ENCODE assay signal across 10 cellular contexts in the genomic region with DNA sequence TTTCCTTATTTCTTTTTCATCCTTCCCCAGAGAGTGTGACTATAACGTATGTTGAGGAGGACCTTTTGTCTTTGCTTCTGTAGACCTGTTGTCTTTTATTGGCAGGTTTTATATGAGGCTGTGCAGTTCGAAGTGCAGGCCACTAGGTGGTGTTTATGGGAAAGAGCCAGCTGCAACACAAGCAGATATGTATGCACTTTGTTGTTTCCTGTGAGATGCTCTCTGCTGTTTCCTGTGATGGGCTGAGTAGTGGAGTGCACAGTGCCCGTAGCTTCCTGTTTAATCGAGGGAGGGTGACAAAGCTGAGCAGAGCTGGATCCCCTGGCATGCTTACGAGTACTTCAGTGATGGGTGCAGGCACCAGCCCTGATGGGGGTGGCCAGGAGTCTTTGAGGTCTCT. TPM values are rescaled to one million over a fixed set of nuclear protein-coding genes. Genes with fewer than 3 reads are reported as not detected.
DNase-seq lines count a peak whose midpoint lies in the region; ATAC-seq and TF ChIP-seq lines count a peak whose summit lies in the region.
"Not testable (repeated sequence)": the region's sequence is repeated elsewhere in the genome, so short reads cannot be mapped to it uniquely, and the experiment has no call there.
"Had no signal": no experiment of that assay in that cellular context is flagged by ENCODE, and none has a peak within 500 bp of the region (broad histone marks: within the 10 kb centered on the region; RNA-seq: fewer than 3 reads in every experiment).

No MANE protein-coding gene starts in this region.

- DNase-seq in A172 (ENCODE audit: low spot score) = peak; percentile 31
- DNase-seq in OCI-LY7 (ENCODE audit: low spot score) = peak; percentile 61
- peak; percentile 21 for DNase-seq in activated CD8-positive, alpha-beta T cell treated with anti-CD3 and anti-CD28 coated beads for 36 hours
- peak; percentile 8 for DNase-seq in epidermal melanocyte (ENCODE audit: insufficient read length, low spot score)
- peak; percentile 2 for DNase-seq in medulla oblongata (ENCODE audit: extremely low spot score)

- not testable (repeated sequence) for H3K79me2 ChIP-seq in OCI-LY7 (ENCODE audit: insufficient read depth, low read depth, low read length)

- H3K4me3 ChIP-seq in OCI-LY7 (ENCODE audit: low read depth, low read length, poor library complexity, severe bottlenecking) = not testable (repeated sequence)

- not testable (repeated sequence) for H3K4me2 ChIP-seq in OCI-LY7 (ENCODE audit: low read length)

- CTCF ChIA-PET in OCI-LY7 (lab: Charles Lee; ENCODE audit: unreplicated experiment); activated CD8-positive, alpha-beta T cell treated with anti-CD3 and anti-CD28 coated beads for 36 hours (lab: Charles Lee): not testable (repeated sequence)

- intact Hi-C loops in OCI-LY7 (cut with micrococcal nuclease; ENCODE audit: unreplicated experiment); activated CD8-positive, alpha-beta T cell treated with anti-CD3 and anti-CD28 coated beads for 36 hours (cut with micrococcal nuclease): not testable (repeated sequence)

- not testable (repeated sequence) for H3K36me3 ChIP-seq in OCI-LY7 (ENCODE audit: insufficient read depth, low read length)

- not testable (repeated sequence) for H3K4me1 ChIP-seq in OCI-LY7 (ENCODE audit: insufficient read depth, low read length, poor library complexity, severe bottlenecking)

- ATAC-seq in GM18519 (IDR thresholded peaks at IDR 0.05; ENCODE audit: low FRiP score, unreplicated experiment) (peak; percentile 99), HG02610 (IDR thresholded peaks at IDR 0.05; ENCODE audit: unreplicated experiment) (peak; percentile 97), HG03521 (IDR thresholded peaks at IDR 0.05; ENCODE audit: unreplicated experiment) (peak; percentile 94)
- peak; percentile 80 for ATAC-seq in activated CD8-positive, alpha-beta T cell treated with anti-CD3 and anti-CD28 coated beads for 36 hours

- not testable (repeated sequence) for BruUV-seq in OCI-LY7 (replicated peaks; lab: Mats Ljungman, UMichigan)

- H3K9me3 ChIP-seq in OCI-LY7 (ENCODE audit: low read length) = not testable (repeated sequence)

- not testable (repeated sequence) for H3K27me3 Mint-ChIP-seq in activated CD8-positive, alpha-beta T cell treated with anti-CD3 and anti-CD28 coated beads for 36 hours

- not testable (repeated sequence) for H3K9me3 Mint-ChIP-seq in activated CD8-positive, alpha-beta T cell treated with anti-CD3 and anti-CD28 coated beads for 36 hours

- H3K36me3 Mint-ChIP-seq in activated CD8-positive, alpha-beta T cell treated with anti-CD3 and anti-CD28 coated beads for 36 hours (ENCODE audit: low read depth) = not testable (repeated sequence)

- H3K4me3 Mint-ChIP-seq in activated CD8-positive, alpha-beta T cell treated with anti-CD3 and anti-CD28 coated beads for 36 hours = not testable (repeated sequence)

- POLR2A ChIA-PET in OCI-LY7 (lab: Charles Lee); activated CD8-positive, alpha-beta T cell treated with anti-CD3 and anti-CD28 coated beads for 36 hours (lab: Charles Lee): not testable (repeated sequence)

- TF ChIP-seq CTCF in OCI-LY7 (conservative IDR thresholded peaks at IDR 0.05; ENCODE audit: low read length) = peak; percentile 46
- not testable (repeated sequence) for TF ChIP-seq CTCF in activated CD8-positive, alpha-beta T cell treated with anti-CD3 and anti-CD28 coated beads for 36 hours (IDR thresholded peaks at IDR 0.05)

- H2AFZ ChIP-seq in OCI-LY7 (ENCODE audit: low read length) = not testable (repeated sequence)

- H3K9me2 ChIP-seq in OCI-LY7 (ENCODE audit: insufficient read depth, low read length) = not testable (repeated sequence)

- H3K4me1 Mint-ChIP-seq in activated CD8-positive, alpha-beta T cell treated with anti-CD3 and anti-CD28 coated beads for 36 hours (ENCODE audit: low read depth) = not testable (repeated sequence)

- H3K27ac ChIP-seq in OCI-LY7 (ENCODE audit: low read depth, low read length, poor library complexity, severe bottlenecking) = not testable (repeated sequence)

- not testable (repeated sequence) for H4K20me1 ChIP-seq in OCI-LY7 (ENCODE audit: insufficient read depth, low read length)

- H3K27ac Mint-ChIP-seq in activated CD8-positive, alpha-beta T cell treated with anti-CD3 and anti-CD28 coated beads for 36 hours = not testable (repeated sequence)

RNA-seq across cellular contexts. Expression of gene TGIF2LY, which starts 51.8 kb away (rescaled TPM):
- total RNA-seq in A172 (2014; rRNA removed; shearing (Covaris generic)) = 0.98 TPM in 1 of 2 replicates, not detected in the other
- total RNA-seq in OCI-LY7 (2014; rRNA removed; shearing (Covaris generic)) = not detected in 2 replicates
- not detected in 2 replicates for total RNA-seq in OCI-LY7 (2022)
- total RNA-seq in activated CD8-positive, alpha-beta T cell treated with anti-CD3 and anti-CD28 coated beads for 36 hours = not detected
- total RNA-seq: astrocyte, Caco-2 had no signal

Comparison
In these comparisons a context has a peak if more than half of its experiments do, and no peak if none do; other contexts are left out.
1. DNase-seq: peak in every context shown above with its lines; median percentile 61 in OCI-LY7; 31 in A172; 21 in activated CD8-positive, alpha-beta T cell treated with anti-CD3 and anti-CD28 coated beads for 36 hours; 8 in epidermal melanocyte; 2 in medulla oblongata.